In genomic region chr17:42361781-42362186, GRCh38 we compare ENCODE assay signal across 10 cellular contexts. TPM values are rescaled to one million over a fixed set of nuclear protein-coding genes. Genes with fewer than 3 reads are reported as not detected.
A peak's percentile ranks its signal among the peaks of the same experiment; 100 is the strongest.
DNase-seq lines count a peak whose midpoint lies in the region; ATAC-seq and TF ChIP-seq lines count a peak whose summit lies in the region.
"Had no signal": no experiment of that assay in that cellular context is flagged by ENCODE, and none has a peak within 500 bp of the region (broad histone marks: within the 10 kb centered on the region; RNA-seq: fewer than 3 reads in every experiment).

No MANE protein-coding gene starts in this region.

- no peak overlapping the region for H3K27ac Mint-ChIP-seq in WTC11

- H3K4me1 Mint-ChIP-seq in WTC11, result peaks cover 47% of the 10 kb centered on the region

- peaks cover 0 to 2% (median 0%) of the 10 kb centered on the region in 3 donors for H3K36me3 ChIP-seq in skeletal muscle tissue (ENCODE audit: control insufficient read depth in 3 of 3, insufficient read depth in 3 of 3, low read length in 3 of 3)

- DNase-seq in DMS79 (lab: John Stamatoyannopoulos, UW) (peak; percentile 49), WTC11 (ENCODE audit: low spot score) (no peak), cerebellum (ENCODE audit: low spot score) (peak; percentile 27), RKO (ENCODE audit: low spot score) (no peak)
- DNase-seq: effector CD8-positive, alpha-beta T cell; SIG-M5 had no signal

- peaks cover 42 to 55% (median 48%) of the 10 kb centered on the region in 3 donors for H3K4me1 ChIP-seq in skeletal muscle tissue (ENCODE audit: control insufficient read depth in 3 of 3, insufficient read depth in 3 of 3, low read length in 3 of 3)

- no peak for TF ChIP-seq CTCF in WTC11 (IDR thresholded peaks at IDR 0.05)

- POLR2A ChIA-PET in WTC11 (lab: Charles Lee), result interaction anchor here (0.5 to 0.6 kb wide), 2 partner anchors 19 to 41 kb away, joined by 3 read pairs; no protein-coding TSS in a partner anchor

- peak overlapping the region in 1 of 3 donors; percentile 38 for H3K9ac ChIP-seq in skeletal muscle tissue (ENCODE audit: low read depth in 1 of 3, low read length in 3 of 3)

- H3K9me3 Mint-ChIP-seq in WTC11, result no peaks in the 10 kb centered on the region

- no peaks in the 10 kb centered on the region for H3K27me3 ChIP-seq in skeletal muscle tissue (ENCODE audit: control insufficient read depth in 3 of 3, insufficient read depth in 3 of 3, low read length in 3 of 3)

- peak overlapping the region in 1 of 3 donors; percentile 2 for H3K4me3 ChIP-seq in skeletal muscle tissue (ENCODE audit: low read length in 3 of 3)

- no peaks in the 10 kb centered on the region for H3K36me3 Mint-ChIP-seq in WTC11

- H3K4me3 Mint-ChIP-seq in WTC11, result 0 out of 2 replicates have a peak overlapping the region, but pooled peaks have one; percentile 2

- H3K9me3 ChIP-seq in skeletal muscle tissue (ENCODE audit: control insufficient read depth in 3 of 3, low read length in 3 of 3), result no peaks in the 10 kb centered on the region

- H3K27ac ChIP-seq in skeletal muscle tissue (ENCODE audit: low read depth, low read length), result peak overlapping the region; percentile 52

- ATAC-seq in WTC11 (peak; percentile 33; the same call in 1 of the 2 replicates), HG02642 (IDR thresholded peaks at IDR 0.05; ENCODE audit: poor library complexity, unreplicated experiment) (no peak), HG03439 (IDR thresholded peaks at IDR 0.05; ENCODE audit: unreplicated experiment) (no peak), GM21528 (IDR thresholded peaks at IDR 0.05; ENCODE audit: low FRiP score, unreplicated experiment) (no peak)

- no peaks in the 10 kb centered on the region for H3K27me3 Mint-ChIP-seq in WTC11 (ENCODE audit: low read depth)

- CTCF ChIA-PET in WTC11 (lab: Charles Lee), result interaction anchor here (0.9 to 2.4 kb wide), 10 partner anchors 12 to 166 kb away, joined by 3 to 10 read pairs (median 5); no protein-coding TSS in a partner anchor

TF ChIP-seq in WTC11, 78 proteins besides CTCF, POLR2A, EP300 and RAD21:
- TF ChIP-seq ZBTB43 (CRISPR knock-in tag; IDR thresholded peaks at IDR 0.05), result no peak

RNA-seq across cellular contexts. Expression of gene STAT3, which starts 26.5 kb away (rescaled TPM):
- total RNA-seq in WTC11 (2021) (74.4 to 98.0 TPM (median 74.9 TPM) in 3 replicates), cerebellum (47.9 TPM), skeletal muscle tissue (44.9 TPM)

Comparison
In these comparisons a context has a peak if more than half of its experiments do, and no peak if none do; other contexts are left out.
1. DNase-seq: peak in DMS79 (single experiment) and cerebellum (single experiment); none in WTC11 (single experiment) and RKO (single experiment).